Comparison of ENCODE assay signal across 8 cellular contexts in the genomic region with DNA sequence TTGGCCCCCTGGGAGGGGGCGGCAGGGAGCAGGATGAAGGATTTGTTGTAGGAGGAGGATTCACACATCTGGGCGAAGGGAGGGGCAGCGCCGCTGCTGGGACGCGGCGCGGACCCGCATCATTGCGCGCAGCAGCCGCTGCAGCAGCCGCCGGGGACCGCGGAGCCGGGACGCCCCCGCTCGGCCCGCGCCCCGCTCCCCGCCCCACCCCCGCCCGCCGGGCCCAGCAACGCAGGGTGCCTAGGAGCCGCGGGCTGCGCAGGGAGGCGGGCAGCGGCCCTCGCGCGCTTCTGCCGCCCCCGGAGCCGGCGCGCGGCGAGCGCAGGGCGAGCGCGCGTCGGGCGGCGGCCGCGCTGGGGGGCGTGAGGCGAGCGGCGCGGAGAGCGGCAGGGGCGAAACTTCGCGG. TPM values are rescaled to one million over a fixed set of nuclear protein-coding genes. Genes with fewer than 3 reads are reported as not detected.
DNase-seq lines count a peak whose midpoint lies in the region; ATAC-seq and TF ChIP-seq lines count a peak whose summit lies in the region.

No MANE protein-coding gene starts in this region.

- H3K4me3 ChIP-seq in HFF-Myc (replicated peaks; ENCODE audit: low read depth, low read length): peak overlapping the region; percentile 29
- peak overlapping the region; percentile 43 for H3K4me3 ChIP-seq in WI38 (ENCODE audit: low read depth, low read length)

- no peak overlapping the region for H3K27ac Mint-ChIP-seq in stimulated activated memory B cell treated with anti-CD40 and anti-IgM and Interleukin-4, amounts not matched to agents 10 μg/mL and 1 μg/mL and 100 μg/mL, for 72 hours

- H3K9me3 Mint-ChIP-seq in stimulated activated memory B cell treated with anti-CD40 and anti-IgM and Interleukin-4, amounts not matched to agents 10 μg/mL and 1 μg/mL and 100 μg/mL, for 72 hours: no peaks in the 10 kb centered on the region

- H3K4me1 Mint-ChIP-seq in stimulated activated memory B cell treated with anti-CD40 and anti-IgM and Interleukin-4, amounts not matched to agents 10 μg/mL and 1 μg/mL and 100 μg/mL, for 72 hours: peaks cover 18% of the 10 kb centered on the region

- no peaks in the 10 kb centered on the region for H3K36me3 Mint-ChIP-seq in stimulated activated memory B cell treated with anti-CD40 and anti-IgM and Interleukin-4, amounts not matched to agents 10 μg/mL and 1 μg/mL and 100 μg/mL, for 72 hours

- no peak for TF ChIP-seq CTCF in HFF-Myc (IDR thresholded peaks at IDR 0.05; ENCODE audit: low read depth, low read length, missing control alignments)
- no peak for TF ChIP-seq CTCF in WI38 (IDR thresholded peaks at IDR 0.05; ENCODE audit: low read depth, low read length)

- H3K4me3 Mint-ChIP-seq in stimulated activated memory B cell treated with anti-CD40 and anti-IgM and Interleukin-4, amounts not matched to agents 10 μg/mL and 1 μg/mL and 100 μg/mL, for 72 hours: peak overlapping the region; percentile 70

- H3K27me3 Mint-ChIP-seq in stimulated activated memory B cell treated with anti-CD40 and anti-IgM and Interleukin-4, amounts not matched to agents 10 μg/mL and 1 μg/mL and 100 μg/mL, for 72 hours: peaks cover 44% of the 10 kb centered on the region

- intact Hi-C loops in left ventricle myocardium superior (cut with micrococcal nuclease): no loop called here

- DNase-seq in HFF-Myc (ENCODE audit: extremely low read depth, low read depth) (no peak), left ventricle myocardium superior (no peak), Ammon's horn (ENCODE audit: low spot score) (no peak), hepatic stellate cell (ENCODE audit: low spot score) (no peak), NCI-H82 treated with DMSO at 0.1 percent for 48 hours (lab: John Stamatoyannopoulos, UW; ENCODE audit: unreplicated experiment) (no peak)

- peak; percentile 23 for ATAC-seq in GM18519 (IDR thresholded peaks at IDR 0.05; ENCODE audit: low FRiP score, unreplicated experiment)
- ATAC-seq in left ventricle myocardium superior: peak; percentile 31
- no peak for ATAC-seq in stimulated activated memory B cell treated with anti-CD40 and anti-IgM and Interleukin-4, amounts not matched to agents 10 μg/mL and 1 μg/mL and 100 μg/mL, for 72 hours

RNA-seq across cellular contexts. Expression of gene NKAIN2, which starts 0.2 kb away (rescaled TPM):
- 0.20 TPM for total RNA-seq in left ventricle myocardium superior
